In genomic region chr19:1261863-1262686, GRCh38 we compare ENCODE assay signal across 1 cellular context.
TF ChIP-seq lines count a peak whose summit lies in the region.

No MANE protein-coding gene starts in this region.

TF ChIP-seq in HepG2, 621 proteins besides CTCF, POLR2A, EP300 and RAD21 (continued from another document and continues in another):
- TF ChIP-seq ATF2 (CRISPR knock-in tag; IDR thresholded peaks at IDR 0.05) (peak; percentile 21; the same call in 1 of the 2 replicates), HMGXB3 (CRISPR knock-in tag; IDR thresholded peaks at IDR 0.05; ENCODE audit: borderline replicate concordance) (0 out of 2 replicates have a peak, but pooled peaks have one; percentile 60), MEF2D (CRISPR knock-in tag; IDR thresholded peaks at IDR 0.05) (peak; percentile 1; the same call in 1 of the 2 replicates), ZNF646 (CRISPR knock-in tag; IDR thresholded peaks at IDR 0.05) (no peak), HNF4A (CRISPR knock-in tag; IDR thresholded peaks at IDR 0.05) (0 out of 2 replicates have a peak, but pooled peaks have one; percentile 43), SP2 (CRISPR knock-in tag; IDR thresholded peaks at IDR 0.05) (peak; percentile 36; the same call in 1 of the 2 replicates), HMGXB4 (CRISPR knock-in tag; IDR thresholded peaks at IDR 0.05; ENCODE audit: borderline replicate concordance in 1 of 2, low read depth in 1 of 2) (peak in 1 of 2 experiments; percentile 25; a peak in 1 of 4 replicates), KLF6 (CRISPR knock-in tag; IDR thresholded peaks at IDR 0.05) (0 out of 2 replicates have a peak, but pooled peaks have one; percentile 26), ZNF563 (CRISPR knock-in tag; IDR thresholded peaks at IDR 0.05) (0 out of 2 replicates have a peak, but pooled peaks have one; percentile 27), ZNF746 (CRISPR knock-in tag; IDR thresholded peaks at IDR 0.05) (no peak), ZNF556 (CRISPR knock-in tag; IDR thresholded peaks at IDR 0.05; ENCODE audit: borderline replicate concordance) (0 out of 2 replicates have a peak, but pooled peaks have one; percentile 18), PATZ1 (CRISPR knock-in tag; IDR thresholded peaks at IDR 0.05) (peak; percentile 63; the same call in 1 of the 2 replicates), HNF4G (IDR thresholded peaks at IDR 0.05; ENCODE audit: borderline replicate concordance, low read depth, low read length) (peak; percentile 35; the same call in 1 of the 2 replicates), HNF4G (CRISPR knock-in tag; IDR thresholded peaks at IDR 0.05; ENCODE audit: borderline replicate concordance, low read depth) (no peak), ZNF430 (CRISPR knock-in tag; IDR thresholded peaks at IDR 0.05) (0 out of 2 replicates have a peak, but pooled peaks have one; percentile 7), PHF5A (CRISPR knock-in tag; IDR thresholded peaks at IDR 0.05; ENCODE audit: low read depth, unreplicated experiment) (no peak), PRMT3 (CRISPR knock-in tag; IDR thresholded peaks at IDR 0.05; ENCODE audit: borderline replicate concordance, low read depth) (no peak), ZC3H13 (CRISPR knock-in tag; IDR thresholded peaks at IDR 0.05) (no peak), LCORL (IDR thresholded peaks at IDR 0.05) (no peak), LCORL (CRISPR knock-in tag; IDR thresholded peaks at IDR 0.05) (peak; percentile 51; the same call in 1 of the 2 replicates), ARNTL (CRISPR knock-in tag; IDR thresholded peaks at IDR 0.05) (no peak; the same call in 1 of the 2 replicates), ZNF616 (CRISPR knock-in tag; IDR thresholded peaks at IDR 0.05; ENCODE audit: low read depth) (no peak; the same call in 1 of the 2 replicates), ZNF558 (CRISPR knock-in tag; IDR thresholded peaks at IDR 0.05; ENCODE audit: borderline replicate concordance) (0 out of 2 replicates have a peak, but pooled peaks have one; percentile 21), ZNF235 (CRISPR knock-in tag; IDR thresholded peaks at IDR 0.05; ENCODE audit: borderline replicate concordance) (no peak), KAT2B (IDR thresholded peaks at IDR 0.05; ENCODE audit: borderline replicate concordance, low read depth, low read length) (no peak), ZNF879 (CRISPR knock-in tag; IDR thresholded peaks at IDR 0.05) (0 out of 2 replicates have a peak, but pooled peaks have one; percentile 11), ZBTB3 (CRISPR knock-in tag; IDR thresholded peaks at IDR 0.05; ENCODE audit: borderline replicate concordance, low read depth) (no peak), KMT2A (CRISPR knock-in tag; IDR thresholded peaks at IDR 0.05) (peak; percentile 36; the same call in 1 of the 2 replicates), BCL3 (CRISPR knock-in tag; IDR thresholded peaks at IDR 0.05) (0 out of 2 replicates have a peak, but pooled peaks have one; percentile 35), HOXA9 (CRISPR knock-in tag; IDR thresholded peaks at IDR 0.05; ENCODE audit: borderline replicate concordance) (no peak), KLF16 (CRISPR knock-in tag; IDR thresholded peaks at IDR 0.05) (peak in 1 of 2 experiments; percentile 50; a peak in 1 of 4 replicates), ZNF136 (CRISPR knock-in tag; IDR thresholded peaks at IDR 0.05; ENCODE audit: low read depth) (no peak), SMARCE1 (IDR thresholded peaks at IDR 0.05; ENCODE audit: borderline replicate concordance) (no peak), ZNF562 (CRISPR knock-in tag; IDR thresholded peaks at IDR 0.05; ENCODE audit: borderline replicate concordance) (no peak), ERF (CRISPR knock-in tag; IDR thresholded peaks at IDR 0.05) (peak; percentile 48; the same call in 1 of the 2 replicates), UBTF (CRISPR knock-in tag; IDR thresholded peaks at IDR 0.05) (peak; percentile 65; the same call in 1 of the 2 replicates), ZSCAN29 (CRISPR knock-in tag; conservative IDR thresholded peaks at IDR 0.05) (no peak), ZFP41 (CRISPR knock-in tag; IDR thresholded peaks at IDR 0.05; ENCODE audit: borderline replicate concordance) (no peak), TAF1 (CRISPR knock-in tag; IDR thresholded peaks at IDR 0.05) (0 out of 2 replicates have a peak, but pooled peaks have one; percentile 19), IKZF4 (CRISPR knock-in tag; IDR thresholded peaks at IDR 0.05; ENCODE audit: borderline replicate concordance, low read depth, not compliant biosample characterization) (peak; percentile 34), ZNF501 (CRISPR knock-in tag; IDR thresholded peaks at IDR 0.05) (no peak; the same call in 1 of the 2 replicates), CHD4 (IDR thresholded peaks at IDR 0.05; ENCODE audit: borderline replicate concordance, low read length) (no peak), CBX1 (IDR thresholded peaks at IDR 0.05; ENCODE audit: low read depth) (no peak)
